ENCODE assay signal across 1 cellular context in genomic region chr19:39480337-39481228, GRCh38.
TF ChIP-seq lines count a peak whose summit lies in the region.

Gene TIMM50, plus strand, starts transcription at chr19:39480838. Its CDS starts 16 bp downstream, at chr19:39480854.

TF ChIP-seq in K562, 482 proteins besides CTCF, POLR2A, EP300 and RAD21 (continued from another document and continues in another):
- TF ChIP-seq ZBTB2 (IDR thresholded peaks at IDR 0.05) (no peak; the same call in 1 of the 2 replicates), ZNF76 (CRISPR knock-in tag; IDR thresholded peaks at IDR 0.05; ENCODE audit: borderline replicate concordance) (no peak), ZNF124 (CRISPR knock-in tag; IDR thresholded peaks at IDR 0.05) (no peak), E2F4 (CRISPR knock-in tag; IDR thresholded peaks at IDR 0.05; ENCODE audit: low read depth) (no peak), WHSC1 (IDR thresholded peaks at IDR 0.05; ENCODE audit: low read length) (no peak), MGA (IDR thresholded peaks at IDR 0.05) (no peak; the same call in 1 of the 2 replicates), ZNF431 (CRISPR knock-in tag; IDR thresholded peaks at IDR 0.05) (no peak), BMI1 (IDR thresholded peaks at IDR 0.05; ENCODE audit: low read length) (no peak), MYNN (IDR thresholded peaks at IDR 0.05) (no peak), MYNN (CRISPR knock-in tag; IDR thresholded peaks at IDR 0.05) (no peak), ZNF263 (CRISPR knock-in tag; IDR thresholded peaks at IDR 0.05; ENCODE audit: borderline replicate concordance) (no peak; the same call in 1 of the 2 replicates), ZSCAN29 (IDR thresholded peaks at IDR 0.05) (no peak), PHB2 (IDR thresholded peaks at IDR 0.05; ENCODE audit: low read depth) (no peak; the same call in 1 of the 2 replicates), E2F3 (CRISPR knock-in tag; IDR thresholded peaks at IDR 0.05) (no peak), PHTF2 (CRISPR knock-in tag; IDR thresholded peaks at IDR 0.05) (no peak), CTCFL (IDR thresholded peaks at IDR 0.05; ENCODE audit: borderline replicate concordance, insufficient read depth, low read depth, low read length, poor library complexity, severe bottlenecking) (no peak), JUN (IDR thresholded peaks at IDR 0.05; ENCODE audit: borderline replicate concordance, low read depth, low read length) (peak; percentile 58; the same call in 1 of the 2 replicates), JUN (CRISPR knock-in tag; IDR thresholded peaks at IDR 0.05; ENCODE audit: borderline replicate concordance) (0 out of 2 replicates have a peak, but pooled peaks have one; percentile 67), ZKSCAN3 (CRISPR knock-in tag; IDR thresholded peaks at IDR 0.05) (no peak), FOXA3 (CRISPR knock-in tag; conservative IDR thresholded peaks at IDR 0.05 in 1 of 2, IDR thresholded peaks at IDR 0.05 in 1 of 2) (peak in 1 of 2 experiments; percentile 61; a peak in 1 of 4 replicates), ZNF408 (CRISPR knock-in tag; IDR thresholded peaks at IDR 0.05; ENCODE audit: low read depth) (no peak), ZNF785 (CRISPR knock-in tag; IDR thresholded peaks at IDR 0.05) (no peak), LEF1 (IDR thresholded peaks at IDR 0.05) (no peak), ZNF197 (CRISPR knock-in tag; IDR thresholded peaks at IDR 0.05; ENCODE audit: low read depth) (0 out of 2 replicates have a peak, but pooled peaks have one; percentile 13), SAFB2 (IDR thresholded peaks at IDR 0.05; ENCODE audit: borderline replicate concordance, low read depth, low read length, severe bottlenecking) (no peak), SRSF3 (IDR thresholded peaks at IDR 0.05; ENCODE audit: insufficient read depth, low read length) (no peak), POLR2B (IDR thresholded peaks at IDR 0.05; ENCODE audit: low read depth, partially characterized antibody) (peak; percentile 55), BRD9 (IDR thresholded peaks at IDR 0.05; ENCODE audit: low read depth, partially characterized antibody) (peak; percentile 49), MAFF (IDR thresholded peaks at IDR 0.05; ENCODE audit: low read length) (no peak), BACH1 (tag; IDR thresholded peaks at IDR 0.05) (no peak), SRSF7 (optimal IDR thresholded peaks at IDR 0.05; ENCODE audit: low read depth, low read length) (no peak), ZFP30 (CRISPR knock-in tag; IDR thresholded peaks at IDR 0.05; ENCODE audit: borderline replicate concordance) (no peak), ZNF586 (CRISPR knock-in tag; conservative IDR thresholded peaks at IDR 0.05) (no peak), TFAP4 (CRISPR knock-in tag; IDR thresholded peaks at IDR 0.05; ENCODE audit: borderline replicate concordance) (peak; percentile 93), NEUROD1 (IDR thresholded peaks at IDR 0.05; ENCODE audit: borderline replicate concordance, low read depth, low read length, partially characterized antibody) (peak; percentile 94), TBP (optimal IDR thresholded peaks at IDR 0.05; ENCODE audit: low read depth, low read length) (peak; percentile 61), ZMIZ1 (IDR thresholded peaks at IDR 0.05; ENCODE audit: low read depth in 2 of 2, low read length in 2 of 2) (peak in 1 of 2 experiments; percentile 64; a peak in 2 of 4 replicates), FOXA1 (IDR thresholded peaks at IDR 0.05; ENCODE audit: borderline replicate concordance) (no peak), ZNF277 (CRISPR knock-in tag; IDR thresholded peaks at IDR 0.05; ENCODE audit: borderline replicate concordance) (no peak)
